In genomic region chr3:134709076-134709475, GRCh38 we compare ENCODE assay signal across 18 cellular contexts. TPM values are rescaled to one million over a fixed set of nuclear protein-coding genes. Genes with fewer than 3 reads are reported as not detected.
"Had no signal": no experiment of that assay in that cellular context is flagged by ENCODE, and none has a peak within 500 bp of the region (broad histone marks: within the 10 kb centered on the region; RNA-seq: fewer than 3 reads in every experiment).

No MANE protein-coding gene starts in this region.

- H3K9me3 ChIP-seq: esophagus squamous epithelium, psoas muscle, suprapubic skin, thyroid gland had no signal

- H3K27ac Mint-ChIP-seq: naive thymus-derived CD4-positive, alpha-beta T cell; nephron progenitor cell had no signal

- H3K4me1 Mint-ChIP-seq: central memory CD8-positive, alpha-beta T cell had no signal

- H3K27me3 ChIP-seq: esophagus squamous epithelium, foreskin keratinocyte, suprapubic skin, thyroid gland had no signal

- H3K27ac ChIP-seq: epithelial cell of prostate, esophagus squamous epithelium, foreskin keratinocyte, suprapubic skin, thyroid gland had no signal

- H3K36me3 Mint-ChIP-seq: naive thymus-derived CD4-positive, alpha-beta T cell had no signal

- H3K36me3 ChIP-seq: esophagus squamous epithelium, suprapubic skin, thyroid gland had no signal

- DNase-seq: cortex of kidney; effector memory CD4-positive, alpha-beta T cell; esophagus squamous epithelium; foreskin keratinocyte; kidney; left colon; naive thymus-derived CD4-positive, alpha-beta T cell; nephron progenitor cell; psoas muscle; stimulated activated CD4-positive, alpha-beta T cell treated with anti-CD3 and anti-CD28 coated beads, Interleukin-2, amount 100 ng/mL, for 24 hours; stimulated activated naive CD8-positive, alpha-beta T cell treated with anti-CD3 and anti-CD28 coated beads, Interleukin-15, Interleukin-2, amounts not matched to agents 100 U/mL and 50 U/mL, for 24 hours; thyroid gland had no signal

- H3K4me3 ChIP-seq: esophagus squamous epithelium, psoas muscle, suprapubic skin, thyroid gland had no signal

- H3K4me1 ChIP-seq: esophagus squamous epithelium, foreskin keratinocyte had no signal

- H3K4me3 Mint-ChIP-seq: central memory CD8-positive, alpha-beta T cell; naive thymus-derived CD4-positive, alpha-beta T cell; nephron progenitor cell had no signal

- H3K9me3 Mint-ChIP-seq: nephron progenitor cell had no signal

RNA-seq across cellular contexts. Expression of gene KY, which starts 58.3 kb away (rescaled TPM):
- total RNA-seq: foreskin keratinocyte; lung microvascular endothelial cell; mesenteric fat pad; naive thymus-derived CD4-positive, alpha-beta T cell had no signal
- polyA plus RNA-seq: foreskin keratinocyte; liver; naive thymus-derived CD4-positive, alpha-beta T cell had no signal
